ENCODE assay signal across 2 cellular contexts in genomic region chr12:130026608-130027176, GRCh38.
TF ChIP-seq lines count a peak whose summit lies in the region.

No MANE protein-coding gene starts in this region.

TF ChIP-seq in SK-N-SH, 30 proteins besides CTCF, POLR2A, EP300 and RAD21 (continued from another document):
- TF ChIP-seq ZBTB33 (IDR thresholded peaks at IDR 0.05; ENCODE audit: borderline replicate concordance, low read depth): no peak
- no peak for TF ChIP-seq SIN3A (IDR thresholded peaks at IDR 0.05; ENCODE audit: borderline replicate concordance, low read depth, low read length)

TF ChIP-seq in SK-N-SH treated with all-trans-retinoic acid at 6 μM for 48 hours, 23 proteins besides CTCF, POLR2A, EP300 and RAD21 (continued from another document):
- TF ChIP-seq TCF4 (CRISPR knock-in tag; IDR thresholded peaks at IDR 0.05; ENCODE audit: borderline replicate concordance): no peak
- no peak for TF ChIP-seq ESRRG (CRISPR knock-in tag; IDR thresholded peaks at IDR 0.05)
- TF ChIP-seq RARB (CRISPR knock-in tag; IDR thresholded peaks at IDR 0.05): no peak
- no peak for TF ChIP-seq OSR1 (CRISPR knock-in tag; IDR thresholded peaks at IDR 0.05)
- no peak for TF ChIP-seq ZC3H10 (CRISPR knock-in tag; IDR thresholded peaks at IDR 0.05)
- TF ChIP-seq GLIS3 (CRISPR knock-in tag; IDR thresholded peaks at IDR 0.05): no peak
- TF ChIP-seq TSHZ2 (CRISPR knock-in tag; IDR thresholded peaks at IDR 0.05): no peak
- TF ChIP-seq ZFP3 (CRISPR knock-in tag; IDR thresholded peaks at IDR 0.05): no peak
